1 cellular context compared by ENCODE assay signal in the genomic region with DNA sequence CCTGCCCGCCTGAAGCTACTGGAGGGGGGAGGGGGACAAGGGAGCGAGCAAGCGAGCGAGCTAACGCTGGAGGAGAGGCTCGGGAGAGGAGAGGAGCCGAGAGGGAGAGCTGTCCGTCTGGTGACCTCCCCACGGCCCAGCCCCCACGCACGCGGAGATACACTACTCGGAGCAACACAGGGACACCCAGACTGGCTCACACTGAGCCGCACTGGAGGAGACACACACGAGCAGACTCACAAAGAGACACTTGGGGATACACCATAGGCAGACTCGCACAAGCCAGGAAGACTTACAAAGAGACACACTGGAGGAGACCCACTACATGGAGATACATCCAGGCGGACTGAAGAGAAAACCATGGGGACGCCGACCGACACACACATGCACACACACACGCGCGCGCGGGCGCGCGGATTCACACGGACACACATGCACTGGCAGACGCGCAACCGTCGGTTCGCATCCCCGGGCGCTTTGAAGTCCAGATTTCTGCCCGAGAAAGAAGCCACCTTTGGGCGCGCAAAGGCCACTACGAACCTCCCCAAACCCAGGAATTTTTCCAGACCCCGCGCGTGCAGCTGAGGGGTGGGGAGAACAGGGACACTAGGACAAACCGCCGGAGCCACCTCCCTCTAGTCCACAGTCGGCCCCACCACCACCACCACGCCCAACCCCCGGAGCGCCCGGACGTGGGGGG.
TF ChIP-seq lines count a peak whose summit lies in the region.

No MANE protein-coding gene starts in this region.

TF ChIP-seq in HepG2, 621 proteins besides CTCF, POLR2A, EP300 and RAD21:
- TF ChIP-seq GABPB1 (CRISPR knock-in tag; IDR thresholded peaks at IDR 0.05) (no peak), EZH2 (conservative IDR thresholded peaks at IDR 0.05; ENCODE audit: low read depth, low read length) (0 out of 2 replicates have a peak, but pooled peaks have one; percentile 69)
